Comparison of ENCODE assay signal across 8 cellular contexts in genomic region chr20:41138527-41139226, GRCh38. TPM values are rescaled to one million over a fixed set of nuclear protein-coding genes. Genes with fewer than 3 reads are reported as not detected.
DNase-seq lines count a peak whose midpoint lies in the region; ATAC-seq and TF ChIP-seq lines count a peak whose summit lies in the region.

No MANE protein-coding gene starts in this region.

- H3K4me3 ChIP-seq in GM08714 (ENCODE audit: low read length) (peak overlapping the region; percentile 86), SJSA1 (peak overlapping the region; percentile 100), colonic mucosa (peak overlapping the region; percentile 87), upper lobe of right lung (peak overlapping the region; percentile 90)

- H3K27ac ChIP-seq in SJSA1 = no peak overlapping the region; the same call in 1 of the 2 replicates
- peak overlapping the region; percentile 96 for H3K27ac ChIP-seq in colonic mucosa
- H3K27ac ChIP-seq in upper lobe of right lung = peak overlapping the region; percentile 92

- intact Hi-C loops in colonic mucosa (cut with DNase I) (no loop called here), upper lobe of right lung (cut with DNase I) (loop anchor here (10.0 kb wide), 1 partner anchor 196 kb away; no protein-coding TSS in a partner anchor)

- H3K9me3 ChIP-seq in SJSA1 (replicated peaks) = peaks cover 7% of the 10 kb centered on the region
- no peaks in the 10 kb centered on the region for H3K9me3 ChIP-seq in colonic mucosa
- H3K9me3 ChIP-seq in upper lobe of right lung = no peaks in the 10 kb centered on the region

- no peak for ATAC-seq in upper lobe of right lung

- peak overlapping the region; percentile 85 to 94 for H3K9ac ChIP-seq in colonic mucosa (ENCODE audit: low read depth in 2 of 2, low read length in 2 of 2)

- peaks cover 32% of the 10 kb centered on the region for H3K4me1 ChIP-seq in SJSA1 (replicated peaks)
- no peaks in the 10 kb centered on the region for H3K4me1 ChIP-seq in colonic mucosa
- peaks cover 58% of the 10 kb centered on the region for H3K4me1 ChIP-seq in upper lobe of right lung

- H3K36me3 ChIP-seq in SJSA1 = peaks cover 43% of the 10 kb centered on the region
- H3K36me3 ChIP-seq in colonic mucosa = no peaks in the 10 kb centered on the region
- H3K36me3 ChIP-seq in upper lobe of right lung = no peaks in the 10 kb centered on the region

- TF ChIP-seq CTCF in colonic mucosa (IDR thresholded peaks at IDR 0.05) (no peak), upper lobe of right lung (IDR thresholded peaks at IDR 0.05) (no peak)

- DNase-seq in SJSA1 (ENCODE audit: low read depth in 1 of 2, low spot score in 2 of 2) (no peak), colonic mucosa (peak; percentile 57), mesenteric fat pad (ENCODE audit: low spot score) (peak; percentile 77), upper lobe of right lung (peak; percentile 56), NCI-H2196 treated with DMSO at 0.1 percent for 48 hours (lab: John Stamatoyannopoulos, UW; ENCODE audit: unreplicated experiment) (no peak), NCI-H345 (lab: John Stamatoyannopoulos, UW) (no peak), NCI-H345 treated with DMSO at 0.1 percent for 48 hours (lab: John Stamatoyannopoulos, UW; ENCODE audit: unreplicated experiment) (no peak)

- no peaks in the 10 kb centered on the region for H3K27me3 ChIP-seq in SJSA1 (replicated peaks)
- no peaks in the 10 kb centered on the region for H3K27me3 ChIP-seq in colonic mucosa
- no peaks in the 10 kb centered on the region for H3K27me3 ChIP-seq in upper lobe of right lung

RNA-seq across cellular contexts. Expression of gene PLCG1, which starts 1.3 kb away (rescaled TPM):
- 49.4 and 69.1 TPM in 2 replicates for total RNA-seq in SJSA1 (2014; rRNA removed; shearing (Covaris generic))
- 10 to 100 TPM; 57.3 to 67.4 TPM for total RNA-seq in colonic mucosa
- 76.1 TPM for total RNA-seq in mesenteric fat pad
- 120 TPM for total RNA-seq in upper lobe of right lung

Comparison
In these comparisons a context has a peak if more than half of its experiments do, and no peak if none do; other contexts are left out.
1. DNase-seq: peak in colonic mucosa (single experiment), mesenteric fat pad (single experiment) and upper lobe of right lung (single experiment); none in SJSA1 (0 of 2), NCI-H2196 treated with DMSO at 0.1 percent for 48 hours (single experiment), NCI-H345 (single experiment) and NCI-H345 treated with DMSO at 0.1 percent for 48 hours (single experiment).
2. Peak in every context shown above with its lines, with median percentiles within 50 percentile points of each other: H3K4me3 ChIP-seq.